ENCODE assay signal across 10 cellular contexts in the genomic region with DNA sequence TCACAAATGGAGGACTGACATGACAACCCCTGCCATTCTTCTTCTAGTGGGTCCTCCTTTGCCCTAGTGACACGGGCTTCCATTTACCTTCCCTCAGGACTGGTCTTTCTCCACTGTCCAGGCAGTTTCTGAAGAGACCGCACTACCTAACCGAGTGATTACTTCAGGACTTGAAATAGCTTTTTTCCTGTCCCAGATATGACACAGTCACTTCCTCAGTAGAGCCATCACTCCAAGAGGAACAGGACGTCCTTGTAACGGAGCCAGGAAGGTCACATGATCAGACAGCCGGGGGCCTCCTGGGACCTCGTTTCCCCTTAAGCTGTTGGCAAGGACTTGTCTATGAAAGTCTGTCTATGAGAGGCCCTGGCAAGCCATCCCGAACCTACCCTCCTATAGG.
DNase-seq lines count a peak whose midpoint lies in the region; ATAC-seq lines count a peak whose summit lies in the region.
"Had no signal": no experiment of that assay in that cellular context is flagged by ENCODE, and none has a peak within 500 bp of the region (broad histone marks: within the 10 kb centered on the region; RNA-seq: fewer than 3 reads in every experiment).

No MANE protein-coding gene starts in this region.

- CTCF ChIA-PET in activated CD4-positive, alpha-beta memory T cell treated with anti-CD3 and anti-CD28 coated beads, Interleukin-2, amount 10 ng/mL, durations not matched to agents 7 days and 5 days (lab: Charles Lee): no interaction called here

- H3K4me3 Mint-ChIP-seq in activated CD4-positive, alpha-beta memory T cell treated with anti-CD3 and anti-CD28 coated beads, Interleukin-2, amount 10 ng/mL, durations not matched to agents 7 days and 5 days: no peak overlapping the region
- no peak overlapping the region for H3K4me3 Mint-ChIP-seq in activated CD4-positive, alpha-beta T cell treated with anti-CD3 and anti-CD28 coated beads, Interleukin-2, amount 10 ng/mL, durations not matched to agents 24 days and 14 days
- H3K4me3 Mint-ChIP-seq: central memory CD8-positive, alpha-beta T cell had no signal

- H3K9me3 Mint-ChIP-seq in activated CD4-positive, alpha-beta memory T cell treated with anti-CD3 and anti-CD28 coated beads, Interleukin-2, amount 10 ng/mL, durations not matched to agents 7 days and 5 days: no peaks in the 10 kb centered on the region
- no peaks in the 10 kb centered on the region for H3K9me3 Mint-ChIP-seq in activated CD4-positive, alpha-beta T cell treated with anti-CD3 and anti-CD28 coated beads, Interleukin-2, amount 10 ng/mL, durations not matched to agents 24 days and 14 days
- H3K9me3 Mint-ChIP-seq: central memory CD8-positive, alpha-beta T cell had no signal

- H3K36me3 Mint-ChIP-seq in activated CD4-positive, alpha-beta memory T cell treated with anti-CD3 and anti-CD28 coated beads, Interleukin-2, amount 10 ng/mL, durations not matched to agents 7 days and 5 days (ENCODE audit: low read depth): no peaks in the 10 kb centered on the region
- H3K36me3 Mint-ChIP-seq in activated CD4-positive, alpha-beta T cell treated with anti-CD3 and anti-CD28 coated beads, Interleukin-2, amount 10 ng/mL, durations not matched to agents 24 days and 14 days (ENCODE audit: low read depth): no peaks in the 10 kb centered on the region

- no peak overlapping the region for H3K27ac Mint-ChIP-seq in activated CD4-positive, alpha-beta memory T cell treated with anti-CD3 and anti-CD28 coated beads, Interleukin-2, amount 10 ng/mL, durations not matched to agents 7 days and 5 days
- no peak overlapping the region for H3K27ac Mint-ChIP-seq in activated CD4-positive, alpha-beta T cell treated with anti-CD3 and anti-CD28 coated beads, Interleukin-2, amount 10 ng/mL, durations not matched to agents 24 days and 14 days

- H3K27ac ChIP-seq in adipose tissue (ENCODE audit: low read depth, low read length): peak overlapping the region; percentile 90

- peak; percentile 74 for DNase-seq in GDM1 (lab: John Stamatoyannopoulos, UW)
- peak; percentile 94 for DNase-seq in left cardiac atrium
- DNase-seq in putamen (ENCODE audit: low spot score): peak; percentile 57
- DNase-seq in activated CD4-positive, alpha-beta memory T cell treated with anti-CD3 and anti-CD28 coated beads, Interleukin-2, amount 10 ng/mL, durations not matched to agents 7 days and 5 days: no peak
- DNase-seq in activated CD4-positive, alpha-beta T cell treated with anti-CD3 and anti-CD28 coated beads, Interleukin-2, amount 10 ng/mL, durations not matched to agents 24 days and 14 days: no peak
- no peak for DNase-seq in GOT3 (lab: John Stamatoyannopoulos, UW)
- DNase-seq: activated CD4-positive, alpha-beta T cell treated with anti-CD3 and anti-CD28 coated beads for 4 hours had no signal

- POLR2A ChIA-PET in activated CD4-positive, alpha-beta memory T cell treated with anti-CD3 and anti-CD28 coated beads, Interleukin-2, amount 10 ng/mL, durations not matched to agents 7 days and 5 days (lab: Charles Lee): no interaction called here

- no peaks in the 10 kb centered on the region for H3K4me1 Mint-ChIP-seq in activated CD4-positive, alpha-beta memory T cell treated with anti-CD3 and anti-CD28 coated beads, Interleukin-2, amount 10 ng/mL, durations not matched to agents 7 days and 5 days
- H3K4me1 Mint-ChIP-seq in activated CD4-positive, alpha-beta T cell treated with anti-CD3 and anti-CD28 coated beads, Interleukin-2, amount 10 ng/mL, durations not matched to agents 24 days and 14 days: peaks cover 4% of the 10 kb centered on the region
- H3K4me1 Mint-ChIP-seq: central memory CD8-positive, alpha-beta T cell had no signal

- peaks cover 13% of the 10 kb centered on the region for H3K27me3 Mint-ChIP-seq in activated CD4-positive, alpha-beta memory T cell treated with anti-CD3 and anti-CD28 coated beads, Interleukin-2, amount 10 ng/mL, durations not matched to agents 7 days and 5 days
- H3K27me3 Mint-ChIP-seq in activated CD4-positive, alpha-beta T cell treated with anti-CD3 and anti-CD28 coated beads, Interleukin-2, amount 10 ng/mL, durations not matched to agents 24 days and 14 days: peaks cover 27% of the 10 kb centered on the region

- WGBS in adipose tissue, 3 donors: 13 to 59% (median 18%) methylated on average over 8 of the region's 8 CpGs

- ATAC-seq in left cardiac atrium (peak; percentile 92 to 96), GM18858 (IDR thresholded peaks at IDR 0.05; ENCODE audit: unreplicated experiment) (no peak)

- intact Hi-C loops in left cardiac atrium (cut with DNase I): no loop called here
- intact Hi-C loops in activated CD4-positive, alpha-beta T cell treated with anti-CD3 and anti-CD28 coated beads, Interleukin-2, amount 10 ng/mL, durations not matched to agents 24 days and 14 days (cut with micrococcal nuclease): no loop called here

Comparison
In these comparisons a context has a peak if more than half of its experiments do, and no peak if none do; other contexts are left out.
1. DNase-seq: peak in GDM1 (single experiment), left cardiac atrium (single experiment) and putamen (single experiment); none in activated CD4-positive, alpha-beta memory T cell treated with anti-CD3 and anti-CD28 coated beads, Interleukin-2, amount 10 ng/mL, durations not matched to agents 7 days and 5 days (single experiment), activated CD4-positive, alpha-beta T cell treated with anti-CD3 and anti-CD28 coated beads, Interleukin-2, amount 10 ng/mL, durations not matched to agents 24 days and 14 days (single experiment) and GOT3 (single experiment).